Comparison of ENCODE assay signal across 9 cellular contexts in genomic region chr16:28180660-28181556, GRCh38. TPM values are rescaled to one million over a fixed set of nuclear protein-coding genes. Genes with fewer than 3 reads are reported as not detected.
DNase-seq lines count a peak whose midpoint lies in the region; ATAC-seq and TF ChIP-seq lines count a peak whose summit lies in the region.
"Had no signal": no experiment of that assay in that cellular context is flagged by ENCODE, and none has a peak within 500 bp of the region (broad histone marks: within the 10 kb centered on the region; RNA-seq: fewer than 3 reads in every experiment).

No MANE protein-coding gene starts in this region.

- no peaks in the 10 kb centered on the region for H3K9me3 ChIP-seq in uterus

- peak; percentile 21 for DNase-seq in GM03348 (ENCODE audit: low spot score)
- DNase-seq in NOMO-1 treated with DMSO at 0.1 percent for 48 hours (lab: John Stamatoyannopoulos, UW; ENCODE audit: unreplicated experiment): peak; percentile 77
- DNase-seq in chondrocyte (ENCODE audit: low spot score): no peak
- DNase-seq in occipital lobe (lab: John Stamatoyannopoulos, UW): peak; percentile 5
- no peak for DNase-seq in uterus
- no peak for DNase-seq in retina
- DNase-seq: NCI-H1048 had no signal

- peak overlapping the region; percentile 77 for H3K27ac Mint-ChIP-seq in chondrocyte (ENCODE audit: unreplicated experiment)

- peaks cover 6% of the 10 kb centered on the region for H3K9me3 Mint-ChIP-seq in chondrocyte (ENCODE audit: low read depth)

- H3K4me1 ChIP-seq in uterus: peaks cover 7 to 8% of the 10 kb centered on the region in 2 donors

- ATAC-seq in GM19397 (IDR thresholded peaks at IDR 0.05; ENCODE audit: unreplicated experiment) (no peak), HG02885 (IDR thresholded peaks at IDR 0.05; ENCODE audit: poor library complexity, unreplicated experiment) (no peak)

- no peak overlapping the region for H3K4me3 Mint-ChIP-seq in chondrocyte (ENCODE audit: unreplicated experiment)

- H3K4me1 Mint-ChIP-seq in chondrocyte (ENCODE audit: low read depth): peaks cover 46% of the 10 kb centered on the region

- no peaks in the 10 kb centered on the region for H3K36me3 ChIP-seq in uterus

- H3K4me3 ChIP-seq in uterus: no peak overlapping the region

- TF ChIP-seq CTCF in chondrocyte (IDR thresholded peaks at IDR 0.05) (no peak), uterus (IDR thresholded peaks at IDR 0.05) (no peak)

- intact Hi-C loops in uterus (cut with DNase I; ENCODE audit: low total_unique reads): no loop called here

- H3K27ac ChIP-seq in uterus: no peak overlapping the region

- TF ChIP-seq POLR2A in uterus (IDR thresholded peaks at IDR 0.05): no peak

- no peaks in the 10 kb centered on the region for H3K27me3 ChIP-seq in uterus

- H3K36me3 Mint-ChIP-seq in chondrocyte (ENCODE audit: low read depth): peaks cover 6% of the 10 kb centered on the region

- H3K27me3 Mint-ChIP-seq in chondrocyte (ENCODE audit: low read depth): no peaks in the 10 kb centered on the region

RNA-seq across cellular contexts. Expression of gene XPO6, which starts 30.9 kb away (rescaled TPM):
- 124 to 133 TPM (median 128 TPM) in 3 replicates for total RNA-seq in chondrocyte
- total RNA-seq in occipital lobe: 66.4 TPM
- 100 to 1,000 TPM in 1 of 4 donors, 10 to 100 TPM in 3; 72.9 to 251 (median 86.4) TPM for total RNA-seq in uterus

Comparison
In these comparisons a context has a peak if more than half of its experiments do, and no peak if none do; other contexts are left out.
1. DNase-seq: peak in GM03348 (single experiment), NOMO-1 treated with DMSO at 0.1 percent for 48 hours (single experiment) and occipital lobe (single experiment); none in chondrocyte (single experiment), uterus (0 of 2) and retina (single experiment).